In the genomic region with DNA sequence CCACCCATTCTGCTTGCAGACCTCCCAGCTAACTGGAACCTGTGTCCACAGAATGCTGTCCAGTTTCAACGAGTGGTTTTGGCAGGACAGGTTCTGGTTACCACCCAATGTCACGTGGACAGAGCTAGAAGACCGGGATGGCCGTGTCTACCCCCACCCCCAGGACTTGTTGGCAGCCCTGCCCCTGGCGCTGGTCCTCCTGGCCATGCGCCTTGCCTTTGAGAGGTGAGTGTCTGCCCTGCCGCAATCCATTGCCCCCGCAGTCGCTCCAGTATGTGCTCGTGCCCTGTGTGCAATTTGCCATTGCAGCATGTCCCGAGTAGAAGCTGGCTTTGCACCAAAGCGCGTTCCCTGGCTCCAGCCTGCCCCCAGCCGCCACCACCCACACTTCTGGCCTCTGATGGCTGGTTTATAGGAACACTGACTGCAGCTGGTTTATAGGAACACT, we compare ENCODE assay signal across 1 cellular context.
TF ChIP-seq lines count a peak whose summit lies in the region.

No MANE protein-coding gene starts in this region.

TF ChIP-seq in GM23338, 12 proteins besides CTCF, POLR2A, EP300 and RAD21:
- TF ChIP-seq, protein P1, sequence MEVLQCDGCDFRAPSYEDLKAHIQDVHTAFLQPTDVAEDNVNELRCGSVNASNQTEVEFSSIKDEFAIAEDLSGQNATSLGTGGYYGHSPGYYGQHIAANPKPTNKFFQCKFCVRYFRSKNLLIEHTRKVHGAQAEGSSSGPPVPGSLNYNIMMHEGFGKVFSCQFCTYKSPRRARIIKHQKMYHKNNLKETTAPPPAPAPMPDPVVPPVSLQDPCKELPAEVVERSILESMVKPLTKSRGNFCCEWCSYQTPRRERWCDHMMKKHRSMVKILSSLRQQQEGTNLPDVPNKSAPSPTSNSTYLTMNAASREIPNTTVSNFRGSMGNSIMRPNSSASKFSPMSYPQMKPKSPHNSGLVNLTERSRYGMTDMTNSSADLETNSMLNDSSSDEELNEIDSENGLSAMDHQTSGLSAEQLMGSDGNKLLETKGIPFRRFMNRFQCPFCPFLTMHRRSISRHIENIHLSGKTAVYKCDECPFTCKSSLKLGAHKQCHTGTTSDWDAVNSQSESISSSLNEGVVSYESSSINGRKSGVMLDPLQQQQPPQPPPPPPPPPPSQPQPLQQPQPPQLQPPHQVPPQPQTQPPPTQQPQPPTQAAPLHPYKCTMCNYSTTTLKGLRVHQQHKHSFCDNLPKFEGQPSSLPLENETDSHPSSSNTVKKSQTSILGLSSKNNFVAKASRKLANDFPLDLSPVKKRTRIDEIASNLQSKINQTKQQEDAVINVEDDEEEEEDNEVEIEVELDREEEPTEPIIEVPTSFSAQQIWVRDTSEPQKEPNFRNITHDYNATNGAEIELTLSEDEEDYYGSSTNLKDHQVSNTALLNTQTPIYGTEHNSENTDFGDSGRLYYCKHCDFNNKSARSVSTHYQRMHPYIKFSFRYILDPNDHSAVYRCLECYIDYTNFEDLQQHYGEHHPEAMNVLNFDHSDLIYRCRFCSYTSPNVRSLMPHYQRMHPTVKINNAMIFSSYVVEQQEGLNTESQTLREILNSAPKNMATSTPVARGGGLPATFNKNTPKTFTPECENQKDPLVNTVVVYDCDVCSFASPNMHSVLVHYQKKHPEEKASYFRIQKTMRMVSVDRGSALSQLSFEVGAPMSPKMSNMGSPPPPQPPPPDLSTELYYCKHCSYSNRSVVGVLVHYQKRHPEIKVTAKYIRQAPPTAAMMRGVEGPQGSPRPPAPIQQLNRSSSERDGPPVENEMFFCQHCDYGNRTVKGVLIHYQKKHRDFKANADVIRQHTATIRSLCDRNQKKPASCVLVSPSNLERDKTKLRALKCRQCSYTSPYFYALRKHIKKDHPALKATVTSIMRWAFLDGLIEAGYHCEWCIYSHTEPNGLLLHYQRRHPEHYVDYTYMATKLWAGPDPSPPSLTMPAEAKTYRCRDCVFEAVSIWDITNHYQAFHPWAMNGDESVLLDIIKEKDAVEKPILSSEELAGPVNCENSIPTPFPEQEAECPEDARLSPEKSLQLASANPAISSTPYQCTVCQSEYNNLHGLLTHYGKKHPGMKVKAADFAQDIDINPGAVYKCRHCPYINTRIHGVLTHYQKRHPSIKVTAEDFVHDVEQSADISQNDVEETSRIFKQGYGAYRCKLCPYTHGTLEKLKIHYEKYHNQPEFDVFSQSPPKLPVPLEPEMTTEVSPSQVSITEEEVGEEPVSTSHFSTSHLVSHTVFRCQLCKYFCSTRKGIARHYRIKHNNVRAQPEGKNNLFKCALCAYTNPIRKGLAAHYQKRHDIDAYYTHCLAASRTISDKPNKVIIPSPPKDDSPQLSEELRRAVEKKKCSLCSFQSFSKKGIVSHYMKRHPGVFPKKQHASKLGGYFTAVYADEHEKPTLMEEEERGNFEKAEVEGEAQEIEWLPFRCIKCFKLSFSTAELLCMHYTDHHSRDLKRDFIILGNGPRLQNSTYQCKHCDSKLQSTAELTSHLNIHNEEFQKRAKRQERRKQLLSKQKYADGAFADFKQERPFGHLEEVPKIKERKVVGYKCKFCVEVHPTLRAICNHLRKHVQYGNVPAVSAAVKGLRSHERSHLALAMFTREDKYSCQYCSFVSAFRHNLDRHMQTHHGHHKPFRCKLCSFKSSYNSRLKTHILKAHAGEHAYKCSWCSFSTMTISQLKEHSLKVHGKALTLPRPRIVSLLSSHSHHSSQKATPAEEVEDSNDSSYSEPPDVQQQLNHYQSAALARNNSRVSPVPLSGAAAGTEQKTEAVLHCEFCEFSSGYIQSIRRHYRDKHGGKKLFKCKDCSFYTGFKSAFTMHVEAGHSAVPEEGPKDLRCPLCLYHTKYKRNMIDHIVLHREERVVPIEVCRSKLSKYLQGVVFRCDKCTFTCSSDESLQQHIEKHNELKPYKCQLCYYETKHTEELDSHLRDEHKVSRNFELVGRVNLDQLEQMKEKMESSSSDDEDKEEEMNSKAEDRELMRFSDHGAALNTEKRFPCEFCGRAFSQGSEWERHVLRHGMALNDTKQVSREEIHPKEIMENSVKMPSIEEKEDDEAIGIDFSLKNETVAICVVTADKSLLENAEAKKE (CRISPR knock-in tag; IDR thresholded peaks at IDR 0.05) = no peak
- TF ChIP-seq, protein P2, sequence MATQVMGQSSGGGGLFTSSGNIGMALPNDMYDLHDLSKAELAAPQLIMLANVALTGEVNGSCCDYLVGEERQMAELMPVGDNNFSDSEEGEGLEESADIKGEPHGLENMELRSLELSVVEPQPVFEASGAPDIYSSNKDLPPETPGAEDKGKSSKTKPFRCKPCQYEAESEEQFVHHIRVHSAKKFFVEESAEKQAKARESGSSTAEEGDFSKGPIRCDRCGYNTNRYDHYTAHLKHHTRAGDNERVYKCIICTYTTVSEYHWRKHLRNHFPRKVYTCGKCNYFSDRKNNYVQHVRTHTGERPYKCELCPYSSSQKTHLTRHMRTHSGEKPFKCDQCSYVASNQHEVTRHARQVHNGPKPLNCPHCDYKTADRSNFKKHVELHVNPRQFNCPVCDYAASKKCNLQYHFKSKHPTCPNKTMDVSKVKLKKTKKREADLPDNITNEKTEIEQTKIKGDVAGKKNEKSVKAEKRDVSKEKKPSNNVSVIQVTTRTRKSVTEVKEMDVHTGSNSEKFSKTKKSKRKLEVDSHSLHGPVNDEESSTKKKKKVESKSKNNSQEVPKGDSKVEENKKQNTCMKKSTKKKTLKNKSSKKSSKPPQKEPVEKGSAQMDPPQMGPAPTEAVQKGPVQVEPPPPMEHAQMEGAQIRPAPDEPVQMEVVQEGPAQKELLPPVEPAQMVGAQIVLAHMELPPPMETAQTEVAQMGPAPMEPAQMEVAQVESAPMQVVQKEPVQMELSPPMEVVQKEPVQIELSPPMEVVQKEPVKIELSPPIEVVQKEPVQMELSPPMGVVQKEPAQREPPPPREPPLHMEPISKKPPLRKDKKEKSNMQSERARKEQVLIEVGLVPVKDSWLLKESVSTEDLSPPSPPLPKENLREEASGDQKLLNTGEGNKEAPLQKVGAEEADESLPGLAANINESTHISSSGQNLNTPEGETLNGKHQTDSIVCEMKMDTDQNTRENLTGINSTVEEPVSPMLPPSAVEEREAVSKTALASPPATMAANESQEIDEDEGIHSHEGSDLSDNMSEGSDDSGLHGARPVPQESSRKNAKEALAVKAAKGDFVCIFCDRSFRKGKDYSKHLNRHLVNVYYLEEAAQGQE (IDR thresholded peaks at IDR 0.05; ENCODE audit: unreplicated experiment) = no peak
- TF ChIP-seq POLR2AphosphoS5 (IDR thresholded peaks at IDR 0.05; ENCODE audit: low read depth) (no peak), STAT1 (IDR thresholded peaks at IDR 0.05; ENCODE audit: unreplicated experiment) (no peak), JUNB (IDR thresholded peaks at IDR 0.05; ENCODE audit: unreplicated experiment) (no peak), NANOG (IDR thresholded peaks at IDR 0.05; ENCODE audit: borderline replicate concordance) (no peak), ZNF331 (CRISPR knock-in tag; IDR thresholded peaks at IDR 0.05; ENCODE audit: low read depth) (no peak), EZH2 (IDR thresholded peaks at IDR 0.05; ENCODE audit: low read depth, unreplicated experiment) (no peak), ZNF114 (CRISPR knock-in tag; IDR thresholded peaks at IDR 0.05) (no peak), CREB1 (CRISPR knock-in tag; IDR thresholded peaks at IDR 0.05; ENCODE audit: low read depth) (no peak), EZH2phosphoT487 (IDR thresholded peaks at IDR 0.05; ENCODE audit: unreplicated experiment) (no peak)
- TF ChIP-seq, protein P3, sequence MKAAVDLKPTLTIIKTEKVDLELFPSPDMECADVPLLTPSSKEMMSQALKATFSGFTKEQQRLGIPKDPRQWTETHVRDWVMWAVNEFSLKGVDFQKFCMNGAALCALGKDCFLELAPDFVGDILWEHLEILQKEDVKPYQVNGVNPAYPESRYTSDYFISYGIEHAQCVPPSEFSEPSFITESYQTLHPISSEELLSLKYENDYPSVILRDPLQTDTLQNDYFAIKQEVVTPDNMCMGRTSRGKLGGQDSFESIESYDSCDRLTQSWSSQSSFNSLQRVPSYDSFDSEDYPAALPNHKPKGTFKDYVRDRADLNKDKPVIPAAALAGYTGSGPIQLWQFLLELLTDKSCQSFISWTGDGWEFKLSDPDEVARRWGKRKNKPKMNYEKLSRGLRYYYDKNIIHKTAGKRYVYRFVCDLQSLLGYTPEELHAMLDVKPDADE (IDR thresholded peaks at IDR 0.05) = no peak
